In genomic region chr2:230874456-230874855, GRCh38 we compare ENCODE assay signal across 1 cellular context.
TF ChIP-seq lines count a peak whose summit lies in the region.

No MANE protein-coding gene starts in this region.

TF ChIP-seq in GM23338, 12 proteins besides CTCF, POLR2A, EP300 and RAD21 (continued from another document):
- TF ChIP-seq STAT1 (IDR thresholded peaks at IDR 0.05; ENCODE audit: unreplicated experiment) (no peak), ZNF462 (CRISPR knock-in tag; IDR thresholded peaks at IDR 0.05) (no peak)
TF ChIP-seq in GM23338: peak in this region for 0.
